ENCODE assay signal across 1 cellular context in genomic region chr15:77025471-77025901, GRCh38.
TF ChIP-seq lines count a peak whose summit lies in the region.

No MANE protein-coding gene starts in this region.

TF ChIP-seq in SK-N-SH treated with all-trans-retinoic acid at 6 μM for 48 hours, 23 proteins besides CTCF, POLR2A, EP300 and RAD21 (continued from another document):
- TF ChIP-seq ZNF565 (CRISPR knock-in tag; conservative IDR thresholded peaks at IDR 0.05; ENCODE audit: low read depth) (no peak), OSR1 (CRISPR knock-in tag; IDR thresholded peaks at IDR 0.05) (no peak)
